In the genomic region with DNA sequence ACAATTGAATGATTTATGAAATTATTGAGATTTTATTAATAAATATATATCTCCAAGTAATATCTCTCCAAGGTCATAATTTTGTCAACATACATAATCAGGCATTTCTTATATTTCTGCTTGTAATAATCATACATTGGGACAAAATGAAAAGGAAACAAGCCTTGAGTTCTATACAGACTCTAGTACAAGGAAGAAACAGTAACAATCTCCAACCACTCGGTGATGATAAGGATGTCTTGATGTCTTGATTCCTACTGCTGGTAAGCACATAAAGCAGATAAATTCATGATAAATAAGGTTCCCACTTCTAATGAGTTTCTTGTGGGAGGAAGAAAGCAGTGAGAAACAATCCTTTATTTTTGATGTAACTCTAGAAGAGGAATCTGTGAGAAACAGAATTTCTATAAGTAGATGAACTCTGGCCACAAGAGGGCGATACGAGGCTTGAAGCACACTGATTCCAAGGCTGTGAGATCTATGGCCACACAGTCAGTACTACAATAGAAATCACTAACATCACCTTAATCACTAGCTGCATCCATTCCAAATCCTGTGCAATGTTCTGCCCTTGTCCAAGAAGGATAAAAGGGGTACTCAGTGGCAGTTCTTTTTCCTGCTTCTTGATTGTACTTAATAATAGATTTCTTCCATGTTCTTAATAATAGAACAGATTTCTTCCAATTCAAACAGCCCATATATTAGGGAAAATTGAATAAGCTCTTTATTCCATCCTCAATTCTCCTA, we compare ENCODE assay signal across 9 cellular contexts. TPM values are rescaled to one million over a fixed set of nuclear protein-coding genes. Genes with fewer than 3 reads are reported as not detected.
DNase-seq lines count a peak whose midpoint lies in the region; ATAC-seq, FAIRE-seq and TF ChIP-seq lines count a peak whose summit lies in the region.
"Had no signal": no experiment of that assay in that cellular context is flagged by ENCODE, and none has a peak within 500 bp of the region (broad histone marks: within the 10 kb centered on the region; RNA-seq: fewer than 3 reads in every experiment).

No MANE protein-coding gene starts in this region.

- TF ChIP-seq CTCF in GM12875 (IDR thresholded peaks at IDR 0.05; ENCODE audit: borderline replicate concordance, insufficient read depth, low read depth, low read length) (peak; percentile 66; the same call in 1 of the 2 replicates), endothelial cell of umbilical vein (IDR thresholded peaks at IDR 0.05; ENCODE audit: extremely low read depth in 1 of 2, insufficient read depth in 1 of 2, low read depth in 1 of 2, low read length in 2 of 2) (peak; percentile 61 to 67), mucosa of descending colon (IDR thresholded peaks at IDR 0.05) (peak; percentile 25)

- POLR2A ChIA-PET in endothelial cell of umbilical vein (lab: Charles Lee) = no interaction called here

- no peaks in the 10 kb centered on the region for H3K9me1 ChIP-seq in endothelial cell of umbilical vein (replicated peaks; ENCODE audit: control insufficient read depth, extremely low read depth, insufficient read depth, low read length)

- peaks cover 19% of the 10 kb centered on the region for H3K4me1 Mint-ChIP-seq in activated CD8-positive, alpha-beta memory T cell treated with anti-CD3 and anti-CD28 coated beads, Interleukin-2, amount 10 ng/mL, durations not matched to agents 7 days and 5 days

- no peak overlapping the region for H2AFZ ChIP-seq in endothelial cell of umbilical vein (ENCODE audit: low read depth, low read length)

- no peak overlapping the region for H3K4me2 ChIP-seq in endothelial cell of umbilical vein (ENCODE audit: insufficient read depth, low read length)

- ATAC-seq in activated CD8-positive, alpha-beta memory T cell treated with anti-CD3 and anti-CD28 coated beads, Interleukin-2, amount 10 ng/mL, durations not matched to agents 7 days and 5 days = peak; percentile 82
- peak; percentile 83 for ATAC-seq in mucosa of descending colon
- no peak for ATAC-seq in GM18511 (IDR thresholded peaks at IDR 0.05; ENCODE audit: unreplicated experiment)

- H3K79me2 ChIP-seq in endothelial cell of umbilical vein (ENCODE audit: control insufficient read depth, insufficient read depth, low read length) = no peaks in the 10 kb centered on the region

- no peak overlapping the region for H3K4me3 Mint-ChIP-seq in activated CD8-positive, alpha-beta memory T cell treated with anti-CD3 and anti-CD28 coated beads, Interleukin-2, amount 10 ng/mL, durations not matched to agents 7 days and 5 days

- dilution Hi-C loops in endothelial cell of umbilical vein (cut with MboI; ENCODE audit: extremely low pct_ligation_motif_present, low sequenced_read_pairs) = no loop called here

- H3K27ac ChIP-seq in endothelial cell of umbilical vein (ENCODE audit: insufficient read depth, low read depth, low read length) = no peak overlapping the region
- H3K27ac ChIP-seq: skin epidermis had no signal

- no peaks in the 10 kb centered on the region for H4K20me1 ChIP-seq in endothelial cell of umbilical vein (replicated peaks; ENCODE audit: control insufficient read depth, extremely low read depth, insufficient read depth, low read length)

- H3K36me3 ChIP-seq in endothelial cell of umbilical vein (ENCODE audit: control insufficient read depth in 2 of 2, extremely low read depth in 1 of 2, insufficient read depth in 2 of 2, low read length in 2 of 2) (no peaks in the 10 kb centered on the region), mucosa of descending colon (ENCODE audit: low read depth) (no peaks in the 10 kb centered on the region)

- H3K36me3 Mint-ChIP-seq in activated CD8-positive, alpha-beta memory T cell treated with anti-CD3 and anti-CD28 coated beads, Interleukin-2, amount 10 ng/mL, durations not matched to agents 7 days and 5 days = peaks cover 21% of the 10 kb centered on the region

- no peak overlapping the region for H3K4me3 ChIP-seq in GM12875 (ENCODE audit: low read depth, low read length)
- no peak overlapping the region for H3K4me3 ChIP-seq in endothelial cell of umbilical vein (replicated peaks in 1 of 3; ENCODE audit: insufficient read depth in 1 of 3, low read depth in 1 of 3, low read length in 3 of 3)
- H3K4me3 ChIP-seq in mucosa of descending colon = no peak overlapping the region
- H3K4me3 ChIP-seq: skin epidermis had no signal

- peaks cover 0 to 7% of the 10 kb centered on the region in 2 experiments for H3K27me3 ChIP-seq in endothelial cell of umbilical vein (ENCODE audit: control insufficient read depth in 2 of 2, insufficient read depth in 2 of 2, low read length in 2 of 2)

- no peak overlapping the region for H3K9ac ChIP-seq in endothelial cell of umbilical vein (replicated peaks; ENCODE audit: extremely low read depth, insufficient read depth, low read length)

- DNase-seq in HuH-7 (ENCODE audit: low spot score) (peak; percentile 52), NOMO-1 treated with dmso at 0.1 percent for 144 hours (lab: John Stamatoyannopoulos, UW; ENCODE audit: unreplicated experiment) (peak; percentile 77), endothelial cell of umbilical vein (ENCODE audit: low read depth, low spot score) (peak; percentile 83), mucosa of descending colon (peak in 2 of 3 donors; percentile 39 to 96)
- DNase-seq in activated CD8-positive, alpha-beta memory T cell treated with anti-CD3 and anti-CD28 coated beads, Interleukin-2, amount 10 ng/mL, durations not matched to agents 7 days and 5 days = peak; percentile 89
- peak; percentile 88 for DNase-seq in stimulated activated CD8-positive, alpha-beta memory T cell treated with anti-CD3 and anti-CD28 coated beads, Interleukin-4, amount 100 ng/mL, for 48 hours

- no peak overlapping the region for H3K27ac Mint-ChIP-seq in activated CD8-positive, alpha-beta memory T cell treated with anti-CD3 and anti-CD28 coated beads, Interleukin-2, amount 10 ng/mL, durations not matched to agents 7 days and 5 days

- no peaks in the 10 kb centered on the region for H3K4me1 ChIP-seq in endothelial cell of umbilical vein (ENCODE audit: control insufficient read depth, extremely low read depth, insufficient read depth, low read length)
- H3K4me1 ChIP-seq in mucosa of descending colon (ENCODE audit: low read depth) = no peaks in the 10 kb centered on the region

- peak; percentile 96 for FAIRE-seq in endothelial cell of umbilical vein (lab: Jason Lieb, UNC)

- no peak for TF ChIP-seq POLR2A in endothelial cell of umbilical vein (IDR thresholded peaks at IDR 0.05; ENCODE audit: low read depth, low read length)

- no peaks in the 10 kb centered on the region for H3K27me3 Mint-ChIP-seq in activated CD8-positive, alpha-beta memory T cell treated with anti-CD3 and anti-CD28 coated beads, Interleukin-2, amount 10 ng/mL, durations not matched to agents 7 days and 5 days

- no TSS peak for BruUV-seq in endothelial cell of umbilical vein (replicated peaks; lab: Mats Ljungman, UMichigan)

- H3K9me3 ChIP-seq in endothelial cell of umbilical vein (replicated peaks; ENCODE audit: control insufficient read depth, insufficient read depth, low read length) (no peaks in the 10 kb centered on the region), mucosa of descending colon (peaks cover 9% of the 10 kb centered on the region)

- peaks cover 17% of the 10 kb centered on the region for H3K9me3 Mint-ChIP-seq in activated CD8-positive, alpha-beta memory T cell treated with anti-CD3 and anti-CD28 coated beads, Interleukin-2, amount 10 ng/mL, durations not matched to agents 7 days and 5 days (ENCODE audit: low read depth)

- CTCF ChIA-PET in activated CD8-positive, alpha-beta memory T cell treated with anti-CD3 and anti-CD28 coated beads, Interleukin-2, amount 10 ng/mL, durations not matched to agents 7 days and 5 days (lab: Charles Lee) = interaction anchor here (0.6 to 3.5 kb wide), 22 partner anchors 8 to 529 kb away, joined by 3 to 38 read pairs (median 4); no protein-coding TSS in a partner anchor
- CTCF ChIA-PET in endothelial cell of umbilical vein (lab: Charles Lee) = interaction anchor here (0.6 to 6.2 kb wide), 40 partner anchors 10 to 1096 kb away, joined by 3 to 111 read pairs (median 4); a partner anchor contains a TSS

- intact Hi-C loops in endothelial cell of umbilical vein (cut with micrococcal nuclease) = loop anchor here (1.0 to 5.0 kb wide), 3 partner anchors 116 to 504 kb away; no protein-coding TSS in a partner anchor
- intact Hi-C loops in mucosa of descending colon (cut with DNase I, micrococcal nuclease) = loop anchor here (5.0 to 10.0 kb wide), 2 partner anchors 122 to 279 kb away; no protein-coding TSS in a partner anchor

TF ChIP-seq in endothelial cell of umbilical vein, 7 proteins besides CTCF, POLR2A, EP300 and RAD21:
- no peak for TF ChIP-seq FOS (IDR thresholded peaks at IDR 0.05; ENCODE audit: borderline replicate concordance, insufficient read depth, low read length)
- no peak for TF ChIP-seq MYC (IDR thresholded peaks at IDR 0.05; ENCODE audit: low read depth, low read length)
- TF ChIP-seq JUN (IDR thresholded peaks at IDR 0.05; ENCODE audit: borderline replicate concordance, insufficient read depth, insufficient read length, low read depth) = no peak
- no peak for TF ChIP-seq EZH2 (IDR thresholded peaks at IDR 0.05; ENCODE audit: borderline replicate concordance, low read depth, low read length, severe bottlenecking)
- no peak for TF ChIP-seq POLR2AphosphoS5 (IDR thresholded peaks at IDR 0.05; ENCODE audit: insufficient read depth, low read depth, low read length)
- TF ChIP-seq, protein P1, sequence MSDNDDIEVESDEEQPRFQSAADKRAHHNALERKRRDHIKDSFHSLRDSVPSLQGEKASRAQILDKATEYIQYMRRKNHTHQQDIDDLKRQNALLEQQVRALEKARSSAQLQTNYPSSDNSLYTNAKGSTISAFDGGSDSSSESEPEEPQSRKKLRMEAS (IDR thresholded peaks at IDR 0.05; ENCODE audit: insufficient read depth, insufficient read length) = no peak
- TF ChIP-seq GATA2 (IDR thresholded peaks at IDR 0.05; ENCODE audit: insufficient read depth, insufficient read length, low read depth, low read length) = no peak

RNA-seq across cellular contexts. Expression of a gene that starts 41.4 kb away (rescaled TPM):
- 10 to 100 TPM; 15.7 to 16.5 TPM for total RNA-seq in activated CD8-positive, alpha-beta memory T cell treated with anti-CD3 and anti-CD28 coated beads, Interleukin-2, amount 10 ng/mL, durations not matched to agents 7 days and 5 days
- total RNA-seq in endothelial cell of umbilical vein (15.2 and 15.9 TPM in 2 replicates), mucosa of descending colon (10 to 100 TPM; 11.2 to 16.1 (median 11.6) TPM)
- polyA plus RNA-seq in endothelial cell of umbilical vein = 15.3 and 15.8 TPM in 2 replicates
- 9.4 and 10.6 TPM in 2 replicates for polyA plus RNA-seq in endothelial cell of umbilical vein (2011; cell fraction: cytosol; rRNA removed)
- 14.0 and 14.2 TPM in 2 replicates for polyA plus RNA-seq in endothelial cell of umbilical vein (2011; cell fraction: nucleus; rRNA removed)
- 5.6 and 9.0 TPM in 2 replicates for polyA plus RNA-seq in endothelial cell of umbilical vein (2012)
- 33.7 and 38.1 TPM in 2 replicates for polyA minus RNA-seq in endothelial cell of umbilical vein
- 8.0 TPM for polyA minus RNA-seq in endothelial cell of umbilical vein (2011; cell fraction: cytosol; rRNA and poly(A)+ RNA removed)
- polyA minus RNA-seq in endothelial cell of umbilical vein (2011; cell fraction: nucleus; rRNA and poly(A)+ RNA removed) = 22.9 and 41.2 TPM in 2 replicates
